Comparison of ENCODE assay signal across 16 cellular contexts in genomic region chr11:120573756-120574354, GRCh38.
"Had no signal": no experiment of that assay in that cellular context is flagged by ENCODE, and none has a peak within 500 bp of the region (broad histone marks: within the 10 kb centered on the region; RNA-seq: fewer than 3 reads in every experiment).

No MANE protein-coding gene starts in this region.

- DNase-seq: effector CD4-positive, alpha-beta T cell; foreskin melanocyte; heart left ventricle; hippocampal formation; kidney glomerular epithelial cell; mesendoderm; naive B cell; psoas muscle; retina; right lobe of liver; stimulated activated CD4-positive, alpha-beta T cell treated with anti-CD3 and anti-CD28 coated beads, Interleukin-2, amount 100 ng/mL, for 48 hours; stimulated activated naive CD4-positive, alpha-beta T cell treated with Interleukin-2 at 50 U/mL for 16 hours; trophoblast cell had no signal

- H3K36me3 Mint-ChIP-seq: naive B cell had no signal

- H3K27ac Mint-ChIP-seq: naive B cell, nephron had no signal

- ATAC-seq: heart left ventricle, psoas muscle, right lobe of liver had no signal

- H3K27ac ChIP-seq: coronary artery, heart left ventricle, parathyroid adenoma, psoas muscle, right lobe of liver had no signal

- H3K27me3 ChIP-seq: right lobe of liver had no signal

- H3K4me1 Mint-ChIP-seq: nephron had no signal

- H3K36me3 ChIP-seq: heart left ventricle, right lobe of liver had no signal

- H3K9me3 ChIP-seq: heart left ventricle, psoas muscle, right lobe of liver had no signal

- H3K4me3 Mint-ChIP-seq: nephron had no signal

- H3K4me1 ChIP-seq: heart left ventricle, parathyroid adenoma, psoas muscle, right lobe of liver had no signal

- H3K4me3 ChIP-seq: coronary artery, heart left ventricle, psoas muscle, right lobe of liver had no signal
